ENCODE assay signal across 24 cellular contexts in the genomic region with DNA sequence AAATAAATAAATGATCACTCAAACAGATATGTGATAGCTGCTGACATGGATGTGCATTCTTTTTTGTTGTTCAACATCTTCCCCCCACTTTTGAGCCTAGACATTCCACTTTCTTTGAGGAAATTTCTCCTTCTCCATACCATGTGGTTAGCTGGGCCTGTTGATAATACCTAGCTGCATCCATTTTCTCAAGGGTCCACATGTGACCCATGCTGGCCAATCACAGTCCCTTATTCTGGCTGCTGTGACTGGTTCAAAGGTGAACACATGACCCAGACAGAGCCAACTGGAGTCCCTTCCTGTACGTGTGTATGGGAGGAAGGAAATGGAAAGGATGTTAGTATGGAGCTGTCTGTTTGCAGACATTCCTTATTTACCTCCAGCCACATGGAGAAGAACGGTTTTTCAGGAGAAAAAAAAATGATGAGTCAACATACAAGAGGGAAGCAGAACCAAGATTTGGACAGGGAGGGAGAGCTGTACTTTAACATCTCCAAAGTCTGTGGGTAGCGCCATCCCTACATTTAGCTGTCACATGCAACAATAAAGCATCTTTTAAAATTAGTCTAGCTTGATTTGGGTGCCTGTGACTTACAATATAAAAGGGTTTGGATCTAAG.
"Had no signal": no experiment of that assay in that cellular context is flagged by ENCODE, and none has a peak within 500 bp of the region (broad histone marks: within the 10 kb centered on the region; RNA-seq: fewer than 3 reads in every experiment).

No MANE protein-coding gene starts in this region.

- H3K4me3 ChIP-seq: esophagus squamous epithelium, gastroesophageal sphincter, pancreas, psoas muscle, right atrium auricular region, tibial artery had no signal

- H3K36me3 ChIP-seq: esophagus squamous epithelium, gastroesophageal sphincter, pancreas, right atrium auricular region, tibial artery had no signal

- H3K9me3 Mint-ChIP-seq: nephron had no signal

- H3K4me3 Mint-ChIP-seq: activated CD4-positive, alpha-beta T cell treated with anti-CD3 and anti-CD28 coated beads, Interleukin-2, amount 10 ng/mL, durations not matched to agents 24 days and 14 days; activated CD8-positive, alpha-beta T cell treated with anti-CD3 and anti-CD28 coated beads for 36 hours; activated naive CD4-positive, alpha-beta T cell treated with anti-CD3 and anti-CD28 coated beads, Interleukin-2, amount 50 U/mL, for 24 hours; activated T-helper 1 cell treated with anti-CD3 and anti-CD28 coated beads, Interleukin-12 subunit alpha, Interleukin-12 subunit beta, Interleukin-2, Interleukin-4 antibody, amounts not matched to agents 30 ng/mL and 10 ng/mL and 1 ng/mL, durations not matched to agents 14 hours and 24 hours and 36 hours; brain; memory B cell; nephron had no signal

- H3K4me1 ChIP-seq: esophagus squamous epithelium, gastroesophageal sphincter, psoas muscle, right atrium auricular region, tibial artery had no signal

- DNase-seq: activated CD4-positive, alpha-beta T cell treated with anti-CD3 and anti-CD28 coated beads, Interleukin-2, amount 10 ng/mL, durations not matched to agents 24 days and 14 days; activated CD8-positive, alpha-beta T cell treated with anti-CD3 and anti-CD28 coated beads for 36 hours; activated gamma-delta T cell; aorta; dermis blood vessel endothelial cell; esophagus squamous epithelium; hypothalamus; islet precursor cell; left colon; pancreas; psoas muscle; stimulated activated CD4-positive, alpha-beta T cell treated with anti-CD3 and anti-CD28 coated beads, Interleukin-4, amount 100 ng/mL, for 4 hours; stimulated activated naive CD8-positive, alpha-beta T cell treated with anti-CD3 and anti-CD28 coated beads, Interleukin-15, Interleukin-2, amounts not matched to agents 100 U/mL and 50 U/mL, for 24 hours; substantia nigra; T-helper 2 cell; tibial artery had no signal

- H3K27ac Mint-ChIP-seq: activated CD4-positive, alpha-beta T cell treated with anti-CD3 and anti-CD28 coated beads, Interleukin-2, amount 10 ng/mL, durations not matched to agents 24 days and 14 days; activated CD8-positive, alpha-beta T cell treated with anti-CD3 and anti-CD28 coated beads for 36 hours; activated naive CD4-positive, alpha-beta T cell treated with anti-CD3 and anti-CD28 coated beads, Interleukin-2, amount 50 U/mL, for 24 hours; activated T-helper 1 cell treated with anti-CD3 and anti-CD28 coated beads, Interleukin-12 subunit alpha, Interleukin-12 subunit beta, Interleukin-2, Interleukin-4 antibody, amounts not matched to agents 30 ng/mL and 10 ng/mL and 1 ng/mL, durations not matched to agents 14 hours and 24 hours and 36 hours; brain; memory B cell; nephron had no signal

- ATAC-seq: activated CD4-positive, CD25-positive, alpha-beta regulatory T cell treated with anti-CD3 and anti-CD28 coated beads, Interleukin-2, amount 50 U/mL, for 24 hours; activated CD8-positive, alpha-beta T cell treated with anti-CD3 and anti-CD28 coated beads for 36 hours; gastroesophageal sphincter; left colon; pancreas; psoas muscle; stimulated activated naive CD8-positive, alpha-beta T cell treated with anti-CD3 and anti-CD28 coated beads, Interleukin-15, Interleukin-2, amounts not matched to agents 100 U/mL and 50 U/mL, for 24 hours had no signal

- H3K4me1 Mint-ChIP-seq: activated CD4-positive, alpha-beta T cell treated with anti-CD3 and anti-CD28 coated beads, Interleukin-2, amount 10 ng/mL, durations not matched to agents 24 days and 14 days; activated naive CD4-positive, alpha-beta T cell treated with anti-CD3 and anti-CD28 coated beads, Interleukin-2, amount 50 U/mL, for 24 hours; brain; memory B cell had no signal

- FAIRE-seq: pancreas had no signal

- H3K9me3 ChIP-seq: esophagus squamous epithelium, pancreas, psoas muscle, right atrium auricular region had no signal

- H3K27me3 Mint-ChIP-seq: activated CD4-positive, alpha-beta T cell treated with anti-CD3 and anti-CD28 coated beads, Interleukin-2, amount 10 ng/mL, durations not matched to agents 24 days and 14 days; activated CD8-positive, alpha-beta T cell treated with anti-CD3 and anti-CD28 coated beads for 36 hours had no signal

- H3K27me3 ChIP-seq: pancreas, right atrium auricular region had no signal

- H3K27ac ChIP-seq: esophagus squamous epithelium, gastroesophageal sphincter, pancreas, psoas muscle, right atrium auricular region, tibial artery had no signal
